8 cellular contexts compared by ENCODE assay signal in genomic region chr16:81798311-81799137, GRCh38. TPM values are rescaled to one million over a fixed set of nuclear protein-coding genes. Genes with fewer than 3 reads are reported as not detected.
DNase-seq lines count a peak whose midpoint lies in the region; ATAC-seq and TF ChIP-seq lines count a peak whose summit lies in the region.

No MANE protein-coding gene starts in this region.

- peak overlapping the region; percentile 22 for H3K4me3 Mint-ChIP-seq in activated T-cell treated with anti-CD3 and anti-CD28 coated beads, Interleukin-2, amount 50 U/mL, for 4 hours
- no peak overlapping the region for H3K4me3 Mint-ChIP-seq in chondrocyte (ENCODE audit: unreplicated experiment)

- no peaks in the 10 kb centered on the region for H3K27me3 Mint-ChIP-seq in activated T-cell treated with anti-CD3 and anti-CD28 coated beads, Interleukin-2, amount 50 U/mL, for 4 hours (ENCODE audit: low read depth)
- H3K27me3 Mint-ChIP-seq in chondrocyte (ENCODE audit: low read depth): peaks cover 11% of the 10 kb centered on the region

- TF ChIP-seq CTCF in GM12864 (IDR thresholded peaks at IDR 0.05; ENCODE audit: low read depth, low read length, missing control alignments) (peak; percentile 42), foreskin fibroblast (IDR thresholded peaks at IDR 0.05; ENCODE audit: low read depth, low read length) (no peak), sigmoid colon (IDR thresholded peaks at IDR 0.05) (no peak), chondrocyte (IDR thresholded peaks at IDR 0.05) (no peak)

- H3K9me3 Mint-ChIP-seq in activated T-cell treated with anti-CD3 and anti-CD28 coated beads, Interleukin-2, amount 50 U/mL, for 4 hours: no peaks in the 10 kb centered on the region
- no peaks in the 10 kb centered on the region for H3K9me3 Mint-ChIP-seq in chondrocyte (ENCODE audit: low read depth)

- intact Hi-C loops in sigmoid colon (cut with DNase I): no loop called here

- ATAC-seq in GM19455 (IDR thresholded peaks at IDR 0.05; ENCODE audit: unreplicated experiment): peak; percentile 53
- peak; percentile 46 for ATAC-seq in HG03442 (IDR thresholded peaks at IDR 0.05; ENCODE audit: unreplicated experiment)
- peak; percentile 56 to 62 for ATAC-seq in activated T-cell treated with anti-CD3 and anti-CD28 coated beads, Interleukin-2, amount 50 U/mL, for 4 hours

- TF ChIP-seq EP300 in sigmoid colon (IDR thresholded peaks at IDR 0.05): no peak

- no peak overlapping the region for H3K27ac Mint-ChIP-seq in chondrocyte (ENCODE audit: unreplicated experiment)

- H3K4me1 ChIP-seq in thymus (ENCODE audit: control insufficient read depth, insufficient read depth, low read length) (peaks cover 22% of the 10 kb centered on the region), sigmoid colon (no peaks in the 10 kb centered on the region)

- H3K36me3 Mint-ChIP-seq in activated T-cell treated with anti-CD3 and anti-CD28 coated beads, Interleukin-2, amount 50 U/mL, for 4 hours (ENCODE audit: insufficient read depth): no peaks in the 10 kb centered on the region
- H3K36me3 Mint-ChIP-seq in chondrocyte (ENCODE audit: low read depth): no peaks in the 10 kb centered on the region

- DNase-seq in GM12864 (ENCODE audit: low read depth): peak; percentile 92
- DNase-seq in activated T-cell treated with anti-CD3 and anti-CD28 coated beads, Interleukin-2, amount 50 U/mL, for 4 hours: no peak
- DNase-seq in foreskin fibroblast: no peak
- no peak for DNase-seq in sigmoid colon
- DNase-seq in chondrocyte (ENCODE audit: low spot score): no peak

- no peaks in the 10 kb centered on the region for H3K36me3 ChIP-seq in thymus (ENCODE audit: control insufficient read depth, insufficient read depth)
- no peaks in the 10 kb centered on the region for H3K36me3 ChIP-seq in sigmoid colon

- H3K4me1 Mint-ChIP-seq in activated T-cell treated with anti-CD3 and anti-CD28 coated beads, Interleukin-2, amount 50 U/mL, for 4 hours (ENCODE audit: low read depth): peaks cover 18% of the 10 kb centered on the region
- H3K4me1 Mint-ChIP-seq in chondrocyte (ENCODE audit: low read depth): no peaks in the 10 kb centered on the region

- H3K27ac ChIP-seq in thymus (ENCODE audit: low read depth) (peak overlapping the region; percentile 91), sigmoid colon (no peak overlapping the region)

- 12% methylated on average over 14 of the region's 14 CpGs for WGBS in thymus
- WGBS in sigmoid colon, 2 donors: 39 to 71% methylated on average over 14 of the region's 14 CpGs

- no peaks in the 10 kb centered on the region for H3K9me3 ChIP-seq in thymus (ENCODE audit: control insufficient read depth)
- no peaks in the 10 kb centered on the region for H3K9me3 ChIP-seq in sigmoid colon

- no peaks in the 10 kb centered on the region for H3K27me3 ChIP-seq in thymus (ENCODE audit: control insufficient read depth, insufficient read depth)
- no peaks in the 10 kb centered on the region for H3K27me3 ChIP-seq in sigmoid colon

- no peak for TF ChIP-seq POLR2A in sigmoid colon (IDR thresholded peaks at IDR 0.05)

- peak overlapping the region; percentile 37 for H3K4me3 ChIP-seq in GM12864 (ENCODE audit: low read depth, low read length)
- H3K4me3 ChIP-seq in thymus (ENCODE audit: low read length): peak overlapping the region; percentile 38
- no peak overlapping the region for H3K4me3 ChIP-seq in foreskin fibroblast (ENCODE audit: low read depth in 1 of 2, low read length in 2 of 2)
- no peak overlapping the region for H3K4me3 ChIP-seq in sigmoid colon

RNA-seq across cellular contexts. Expression of gene PLCG2, which starts 19.4 kb away (rescaled TPM):
- 1 to 10 TPM; 2.6 to 3.4 (median 2.7) TPM for total RNA-seq in activated T-cell treated with anti-CD3 and anti-CD28 coated beads, Interleukin-2, amount 50 U/mL, for 4 hours
- 14.2 TPM for polyA plus RNA-seq in thymus
- total RNA-seq in sigmoid colon: 1 to 10 TPM; 2.4 to 8.0 (median 3.8) TPM
- polyA plus RNA-seq in sigmoid colon: 10 to 100 TPM in 1 of 3 donors, 1 to 10 TPM in 2; 1.6 to 24.8 (median 1.8) TPM
- 0.94 to 1.1 TPM (median 1.1 TPM) in 3 replicates for total RNA-seq in chondrocyte

Comparison
In these comparisons a context has a peak if more than half of its experiments do, and no peak if none do; other contexts are left out.
1. H3K4me3 ChIP-seq: peak in GM12864 (single experiment) and thymus (single experiment); none in foreskin fibroblast (0 of 2) and sigmoid colon (0 of 4).
2. Peak in every context shown above with its lines, with median percentiles within 50 percentile points of each other: ATAC-seq.